8 cellular contexts compared by ENCODE assay signal in the genomic region with DNA sequence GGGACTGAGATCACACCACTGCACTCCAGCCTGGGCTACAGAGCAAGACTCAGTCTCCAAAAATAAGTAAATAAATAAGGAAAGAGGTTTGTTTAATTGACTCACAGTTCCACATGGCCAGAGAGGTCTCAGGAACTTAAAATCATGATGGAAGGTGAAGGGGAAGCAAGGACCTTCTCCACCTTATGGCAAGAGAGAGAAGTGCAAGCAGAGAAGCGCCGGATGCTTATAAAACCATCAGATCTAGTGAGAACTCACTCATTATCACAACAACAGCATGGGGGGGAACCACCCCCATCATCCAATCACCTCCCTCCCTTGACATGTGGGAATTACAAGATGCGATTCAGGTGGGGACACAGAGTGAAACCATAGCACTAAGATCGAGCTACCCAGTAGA. TPM values are rescaled to one million over a fixed set of nuclear protein-coding genes. Genes with fewer than 3 reads are reported as not detected.
DNase-seq lines count a peak whose midpoint lies in the region; ATAC-seq and TF ChIP-seq lines count a peak whose summit lies in the region.

No MANE protein-coding gene starts in this region.

- H3K4me3 ChIP-seq in astrocyte of the cerebellum (ENCODE audit: low read depth, low read length): no peak overlapping the region

- H3K36me3 Mint-ChIP-seq in T-cell: no peaks in the 10 kb centered on the region
- no peaks in the 10 kb centered on the region for H3K36me3 Mint-ChIP-seq in activated T-helper 2 cell treated with anti-CD3 and anti-CD28 coated beads, Interferon-gamma antibody, Interleukin-2, Interleukin-4, amounts not matched to agents 10 μg/mL and 5 μg/mL and 100 μg/mL, durations not matched to agents 14 hours and 24 hours and 36 hours (ENCODE audit: low read depth)

- POLR2A ChIA-PET in T-cell (lab: Charles Lee): no interaction called here

- intact Hi-C loops in activated T-helper 2 cell treated with anti-CD3 and anti-CD28 coated beads, Interferon-gamma antibody, Interleukin-2, Interleukin-4, amounts not matched to agents 10 μg/mL and 5 μg/mL and 100 μg/mL, durations not matched to agents 14 hours and 24 hours and 36 hours (cut with micrococcal nuclease): no loop called here

- no peak for DNase-seq in astrocyte of the cerebellum (ENCODE audit: low read depth)
- no peak for DNase-seq in NCI-H524 treated with DMSO at 0.1 percent for 48 hours (lab: John Stamatoyannopoulos, UW)
- no peak for DNase-seq in stimulated activated CD4-positive, alpha-beta T cell treated with anti-CD3 and anti-CD28 coated beads, Interleukin-1b, Interleukin-23, amount 100 ng/mL, for 48 hours
- DNase-seq in T-cell: no peak
- DNase-seq in activated T-helper 2 cell treated with anti-CD3 and anti-CD28 coated beads, Interferon-gamma antibody, Interleukin-2, Interleukin-4, amounts not matched to agents 10 μg/mL and 5 μg/mL and 100 μg/mL, durations not matched to agents 14 hours and 24 hours and 36 hours (ENCODE audit: low spot score): no peak

- H3K27ac Mint-ChIP-seq in T-cell: no peak overlapping the region
- no peak overlapping the region for H3K27ac Mint-ChIP-seq in activated T-helper 2 cell treated with anti-CD3 and anti-CD28 coated beads, Interferon-gamma antibody, Interleukin-2, Interleukin-4, amounts not matched to agents 10 μg/mL and 5 μg/mL and 100 μg/mL, durations not matched to agents 14 hours and 24 hours and 36 hours

- in situ Hi-C loops in astrocyte of the cerebellum (cut with HindIII; ENCODE audit: low sequenced_read_pairs): no loop called here

- TF ChIP-seq CTCF in 22Rv1 (IDR thresholded peaks at IDR 0.05) (peak; percentile 58), astrocyte of the cerebellum (IDR thresholded peaks at IDR 0.05; ENCODE audit: low read depth, low read length, missing control alignments) (peak; percentile 27)

- peaks cover 0 to 4% (median 0%) of the 10 kb centered on the region in 3 donors for H3K9me3 Mint-ChIP-seq in T-cell
- no peaks in the 10 kb centered on the region for H3K9me3 Mint-ChIP-seq in activated T-helper 2 cell treated with anti-CD3 and anti-CD28 coated beads, Interferon-gamma antibody, Interleukin-2, Interleukin-4, amounts not matched to agents 10 μg/mL and 5 μg/mL and 100 μg/mL, durations not matched to agents 14 hours and 24 hours and 36 hours

- CTCF ChIA-PET in T-cell (lab: Charles Lee): interaction anchor here in 1 of 2 donors (1.4 kb wide), 1 partner anchor 1519 kb away, joined by 3 read pairs; no protein-coding TSS in a partner anchor

- H3K4me1 Mint-ChIP-seq in T-cell: no peaks in the 10 kb centered on the region
- H3K4me1 Mint-ChIP-seq in activated T-helper 2 cell treated with anti-CD3 and anti-CD28 coated beads, Interferon-gamma antibody, Interleukin-2, Interleukin-4, amounts not matched to agents 10 μg/mL and 5 μg/mL and 100 μg/mL, durations not matched to agents 14 hours and 24 hours and 36 hours (ENCODE audit: low read depth): no peaks in the 10 kb centered on the region

- H3K27ac ChIP-seq in 22Rv1: no peak overlapping the region

- peaks cover 6 to 23% of the 10 kb centered on the region in 2 donors for H3K27me3 Mint-ChIP-seq in T-cell
- peaks cover 8% of the 10 kb centered on the region for H3K27me3 Mint-ChIP-seq in activated T-helper 2 cell treated with anti-CD3 and anti-CD28 coated beads, Interferon-gamma antibody, Interleukin-2, Interleukin-4, amounts not matched to agents 10 μg/mL and 5 μg/mL and 100 μg/mL, durations not matched to agents 14 hours and 24 hours and 36 hours (ENCODE audit: low read depth)

- ATAC-seq in GM18867 (IDR thresholded peaks at IDR 0.05; ENCODE audit: unreplicated experiment): peak; percentile 96
- ATAC-seq in HG03432 (IDR thresholded peaks at IDR 0.05; ENCODE audit: unreplicated experiment): peak; percentile 85
- no peak for ATAC-seq in T-cell (replicated peaks in 1 of 4)

- no peak overlapping the region for H3K4me3 Mint-ChIP-seq in T-cell
- no peak overlapping the region for H3K4me3 Mint-ChIP-seq in activated T-helper 2 cell treated with anti-CD3 and anti-CD28 coated beads, Interferon-gamma antibody, Interleukin-2, Interleukin-4, amounts not matched to agents 10 μg/mL and 5 μg/mL and 100 μg/mL, durations not matched to agents 14 hours and 24 hours and 36 hours (ENCODE audit: low read depth)

RNA-seq across cellular contexts. Expression of gene RGMB, which starts 22.8 kb away (rescaled TPM):
- 10 to 100 TPM; 14.6 to 22.8 (median 16.8) TPM for total RNA-seq in T-cell
- 0.18 and 0.39 TPM in 2 replicates for total RNA-seq in activated T-helper 2 cell treated with anti-CD3 and anti-CD28 coated beads, Interferon-gamma antibody, Interleukin-2, Interleukin-4, amounts not matched to agents 10 μg/mL and 5 μg/mL and 100 μg/mL, durations not matched to agents 14 hours and 24 hours and 36 hours

Comparison
In these comparisons a context has a peak if more than half of its experiments do, and no peak if none do; other contexts are left out.
1. ATAC-seq: peak in GM18867 (single experiment) and HG03432 (single experiment); none in T-cell (0 of 4).
2. RNA of gene RGMB, which starts 22.8 kb away (total RNA-seq): 14.6 to 22.8 TPM in T-cell; 0.18 to 0.39 TPM in activated T-helper 2 cell treated with anti-CD3 and anti-CD28 coated beads, Interferon-gamma antibody, Interleukin-2, Interleukin-4, amounts not matched to agents 10 μg/mL and 5 μg/mL and 100 μg/mL, durations not matched to agents 14 hours and 24 hours and 36 hours; every median in the first group is over 10 times any median in the second.